ENCODE assay signal across 8 cellular contexts in genomic region chr12:6960291-6961277, GRCh38. TPM values are rescaled to one million over a fixed set of nuclear protein-coding genes. Genes with fewer than 3 reads are reported as not detected.
A peak's percentile ranks its signal among the peaks of the same experiment; 100 is the strongest.
DNase-seq lines count a peak whose midpoint lies in the region; ATAC-seq and TF ChIP-seq lines count a peak whose summit lies in the region.

No MANE protein-coding gene starts in this region.

- TF ChIP-seq POLR2A in IMR-90 (IDR thresholded peaks at IDR 0.05; ENCODE audit: low read depth, low read length) (no peak), upper lobe of left lung (IDR thresholded peaks at IDR 0.05) (no peak)

- no peak overlapping the region for H4K91ac ChIP-seq in IMR-90 (ENCODE audit: insufficient read depth, low read depth, low read length)

- peak overlapping the region; percentile 53 for H2AK9ac ChIP-seq in IMR-90 (replicated peaks; ENCODE audit: low read depth, low read length, poor library complexity)

- no peak overlapping the region for H2AK5ac ChIP-seq in IMR-90 (ENCODE audit: low read depth, low read length)

- H3K79me1 ChIP-seq in IMR-90 (ENCODE audit: low read depth in 1 of 2, low read length in 2 of 2) = no peaks in the 10 kb centered on the region

- no peak overlapping the region for H2BK15ac ChIP-seq in IMR-90 (ENCODE audit: low read depth, low read length)

- peak overlapping the region; percentile 98 for H3K27ac Mint-ChIP-seq in activated T-cell treated with anti-CD3 and anti-CD28 coated beads, Interleukin-2, amount 50 U/mL, for 72 hours

- H3K9me3 ChIP-seq in IMR-90 (ENCODE audit: control insufficient read depth, insufficient read depth, low read length) = no peaks in the 10 kb centered on the region
- H3K9me3 ChIP-seq in upper lobe of left lung = no peaks in the 10 kb centered on the region

- TF ChIP-seq RAD21 in IMR-90 (IDR thresholded peaks at IDR 0.05; ENCODE audit: low read length) = peak; percentile 49

- intact Hi-C loops in IMR-90 (cut with micrococcal nuclease) = no loop called here

- no peaks in the 10 kb centered on the region for H3K27me3 ChIP-seq in IMR-90 (ENCODE audit: control insufficient read depth, insufficient read depth, low read length)
- H3K27me3 ChIP-seq in upper lobe of left lung = no peaks in the 10 kb centered on the region

- no peak overlapping the region for H3K4ac ChIP-seq in IMR-90 (ENCODE audit: low read depth, low read length)

- H3K36me3 ChIP-seq in IMR-90 (ENCODE audit: control insufficient read depth, insufficient read depth, low read length) = peaks cover 9% of the 10 kb centered on the region
- H3K36me3 ChIP-seq in upper lobe of left lung = peaks cover 0 to 23% (median 15%) of the 10 kb centered on the region in 4 donors

- in situ Hi-C loops in IMR-90 (cut with MboI; ENCODE audit: low sequenced_read_pairs) = loop anchor here (5.0 kb wide), 1 partner anchor 93 kb away; the partner anchor contains the start of gene TPI1

- H2BK120ac ChIP-seq in IMR-90 (ENCODE audit: low read depth, low read length) = no peak overlapping the region

- CTCF ChIA-PET in IMR-90 (lab: Yijun Ruan, JAX) = interaction anchor here (1.2 kb wide), 2 partner anchors 8 to 148 kb away, joined by 3 to 4 read pairs; partner anchors contain the start of gene C1RL

- peak; percentile 34 for ATAC-seq in IMR-90 (ENCODE audit: low read depth)
- ATAC-seq in activated T-cell treated with anti-CD3 and anti-CD28 coated beads, Interleukin-2, amount 50 U/mL, for 72 hours (replicated peaks in 1 of 2) = peak; percentile 25 to 50
- ATAC-seq in upper lobe of left lung (ENCODE audit: low FRiP score in 2 of 2) = no peak

- H3K56ac ChIP-seq in IMR-90 (ENCODE audit: extremely low read depth, insufficient read depth, low read length) = no peak overlapping the region

- no peak for TF ChIP-seq EP300 in upper lobe of left lung (IDR thresholded peaks at IDR 0.05)

- peak overlapping the region; percentile 88 for H2AFZ ChIP-seq in IMR-90 (replicated peaks; ENCODE audit: low read length, poor library complexity)

- no peaks in the 10 kb centered on the region for H3K9me1 ChIP-seq in IMR-90 (ENCODE audit: insufficient read depth, low read length)

- H3K14ac ChIP-seq in IMR-90 (replicated peaks; ENCODE audit: low read depth, low read length) = no peak overlapping the region

- no TSS peak for BruUV-seq in IMR-90 (replicated peaks; lab: Mats Ljungman, UMichigan)

- no peaks in the 10 kb centered on the region for H4K20me1 ChIP-seq in IMR-90 (ENCODE audit: insufficient read depth, low read length)

- H3K18ac ChIP-seq in IMR-90 (ENCODE audit: low read depth, low read length) = no peak overlapping the region

- no peak overlapping the region for H2BK20ac ChIP-seq in IMR-90 (ENCODE audit: low read depth, low read length)

- DNase-seq in GF-D8 (lab: John Stamatoyannopoulos, UW) = peak; percentile 58
- DNase-seq in IMR-90 = peak; percentile 38
- peak; percentile 61 to 67 for DNase-seq in activated T-cell treated with anti-CD3 and anti-CD28 coated beads, Interleukin-2, amount 50 U/mL, for 72 hours
- DNase-seq in islet precursor cell = peak; percentile 68
- DNase-seq in upper lobe of left lung = no peak
- DNase-seq in NCI-H2081 treated with DMSO at 0.1 percent for 48 hours (lab: John Stamatoyannopoulos, UW) = no peak
- no peak for DNase-seq in NCI-H187 (lab: John Stamatoyannopoulos, UW)
- no peak for DNase-seq in NCI-H2227 (lab: John Stamatoyannopoulos, UW; ENCODE audit: unreplicated experiment)

- no peak overlapping the region for H3K9ac ChIP-seq in IMR-90 (ENCODE audit: low read depth, low read length)

- H3K4me1 Mint-ChIP-seq in activated T-cell treated with anti-CD3 and anti-CD28 coated beads, Interleukin-2, amount 50 U/mL, for 72 hours (ENCODE audit: low read depth) = peaks cover 92% of the 10 kb centered on the region

- no peak overlapping the region for H3K23ac ChIP-seq in IMR-90 (ENCODE audit: low read depth, low read length)

- POLR2A ChIA-PET in IMR-90 (lab: Charles Lee; ENCODE audit: unreplicated experiment) = no interaction called here

- peaks cover 0 to 15% of the 10 kb centered on the region in 2 donors for H3K36me3 Mint-ChIP-seq in activated T-cell treated with anti-CD3 and anti-CD28 coated beads, Interleukin-2, amount 50 U/mL, for 72 hours (ENCODE audit: insufficient read depth in 2 of 2)

- no peak overlapping the region; a peak in 1 of 4 replicates for H4K8ac ChIP-seq in IMR-90 (ENCODE audit: low read depth in 2 of 2, low read length in 2 of 2)

- no peak overlapping the region for H3K4me2 ChIP-seq in IMR-90 (ENCODE audit: low read depth, low read length)

- no peak overlapping the region for H3K27ac ChIP-seq in IMR-90 (ENCODE audit: insufficient read depth, low read length)
- peak overlapping the region; percentile 89 to 96 (median 90) for H3K27ac ChIP-seq in upper lobe of left lung

- H3K27me3 Mint-ChIP-seq in activated T-cell treated with anti-CD3 and anti-CD28 coated beads, Interleukin-2, amount 50 U/mL, for 72 hours (ENCODE audit: low read depth) = no peaks in the 10 kb centered on the region

- H2BK5ac ChIP-seq in IMR-90 (ENCODE audit: low read depth, low read length, poor library complexity, severe bottlenecking) = no peak overlapping the region

- peaks cover 5% of the 10 kb centered on the region; the same call in 1 of the 2 replicates for H3K4me1 ChIP-seq in IMR-90 (ENCODE audit: control insufficient read depth, insufficient read depth, low read length)
- H3K4me1 ChIP-seq in upper lobe of left lung = peaks cover 61 to 86% (median 81%) of the 10 kb centered on the region in 4 donors

- dilution Hi-C loops in IMR-90 (cut with HindIII; ENCODE audit: low sequenced_read_pairs, unreplicated experiment) = no loop called here

- H3K4me3 ChIP-seq in IMR-90 (ENCODE audit: insufficient read depth, low read depth, low read length) (no peak overlapping the region), upper lobe of left lung (peak overlapping the region in 2 of 4 donors; percentile 58 to 60)

- peak; percentile 40 for TF ChIP-seq CTCF in IMR-90 (conservative IDR thresholded peaks at IDR 0.05; ENCODE audit: low read depth, low read length)
- peak in 2 of 6 experiments; percentile 9 to 20 for TF ChIP-seq CTCF in upper lobe of left lung (IDR thresholded peaks at IDR 0.05)

- no peak overlapping the region for H4K5ac ChIP-seq in IMR-90 (ENCODE audit: low read depth, low read length)

- H3K9me3 Mint-ChIP-seq in activated T-cell treated with anti-CD3 and anti-CD28 coated beads, Interleukin-2, amount 50 U/mL, for 72 hours = no peaks in the 10 kb centered on the region

- 94% methylated on average over 3 of the region's 20 CpGs; no CpG with 5 or more reads in 1 of the 2 experiments for WGBS in IMR-90 (ENCODE audit: extremely low coverage in 2 of 2, insufficient read length in 1 of 2), 2 experiments
- WGBS in upper lobe of left lung, 2 donors = 77% methylated on average over 14 to 20 of the region's 20 CpGs

- peak overlapping the region; percentile 87 to 93 for H3K4me3 Mint-ChIP-seq in activated T-cell treated with anti-CD3 and anti-CD28 coated beads, Interleukin-2, amount 50 U/mL, for 72 hours

TF ChIP-seq in IMR-90, 13 proteins besides CTCF, POLR2A, EP300 and RAD21 (continues in another document):
- TF ChIP-seq FOS (IDR thresholded peaks at IDR 0.05; ENCODE audit: low read depth, low read length) = no peak
- no peak for TF ChIP-seq ELK1 (IDR thresholded peaks at IDR 0.05; ENCODE audit: borderline replicate concordance, low read depth, low read length)
- no peak for TF ChIP-seq RFX5 (IDR thresholded peaks at IDR 0.05; ENCODE audit: low read depth, low read length)

RNA-seq across cellular contexts. Expression of gene PTPN6, which starts 9.4 kb away (rescaled TPM):
- total RNA-seq in IMR-90 (2012; rRNA removed) = under 0.01 TPM in 1 of 2 replicates, not detected in the other
- 0.14 TPM in 1 of 2 replicates, not detected in the other for polyA plus RNA-seq in IMR-90 (2012; rRNA removed)
- polyA plus RNA-seq in IMR-90 (2012; cell fraction: cytosol; rRNA removed) = 0.08 TPM in 1 of 2 replicates, not detected in the other
- polyA plus RNA-seq in IMR-90 (2012; cell fraction: nucleus; rRNA removed; ENCODE audit: low replicate concordance) = 0.66 and 0.67 TPM in 2 replicates
- total RNA-seq in activated T-cell treated with anti-CD3 and anti-CD28 coated beads, Interleukin-2, amount 50 U/mL, for 72 hours = 100 to 1,000 TPM; 238 to 313 TPM
- total RNA-seq in upper lobe of left lung = 100 to 1,000 TPM in 4 of 6 donors, 10 to 100 TPM in 2; 56.3 to 215 (median 114) TPM

RNA-seq across cellular contexts. Expression of gene PHB2, which starts 9.9 kb away (rescaled TPM):
- total RNA-seq in IMR-90 (2012; rRNA removed) (219 and 240 TPM in 2 replicates), upper lobe of left lung (100 to 1,000 TPM; 101 to 196 (median 140) TPM)
- polyA plus RNA-seq in IMR-90 (2012; rRNA removed) = 286 and 298 TPM in 2 replicates
- 237 and 296 TPM in 2 replicates for polyA plus RNA-seq in IMR-90 (2012; cell fraction: cytosol; rRNA removed)
- 247 and 256 TPM in 2 replicates for polyA plus RNA-seq in IMR-90 (2012; cell fraction: nucleus; rRNA removed; ENCODE audit: low replicate concordance)
- total RNA-seq in activated T-cell treated with anti-CD3 and anti-CD28 coated beads, Interleukin-2, amount 50 U/mL, for 72 hours = 100 to 1,000 TPM; 296 to 348 TPM

RNA-seq across cellular contexts. Expression of gene EMG1, which starts 10.1 kb away (rescaled TPM):
- 43.6 and 66.1 TPM in 2 replicates for total RNA-seq in IMR-90 (2012; rRNA removed)
- 37.5 and 43.1 TPM in 2 replicates for polyA plus RNA-seq in IMR-90 (2012; rRNA removed)
- polyA plus RNA-seq in IMR-90 (2012; cell fraction: cytosol; rRNA removed) = 25.0 and 67.8 TPM in 2 replicates
- 11.1 and 24.5 TPM in 2 replicates for polyA plus RNA-seq in IMR-90 (2012; cell fraction: nucleus; rRNA removed; ENCODE audit: low replicate concordance)
- 10 to 100 TPM; 44.9 to 45.7 TPM for total RNA-seq in activated T-cell treated with anti-CD3 and anti-CD28 coated beads, Interleukin-2, amount 50 U/mL, for 72 hours
- 10 to 100 TPM; 30.4 to 47.4 (median 38.3) TPM for total RNA-seq in upper lobe of left lung

RNA-seq across cellular contexts. Expression of gene C12orf57, which starts 16.8 kb away (rescaled TPM):
- 197 and 238 TPM in 2 replicates for total RNA-seq in IMR-90 (2012; rRNA removed)
- polyA plus RNA-seq in IMR-90 (2012; rRNA removed) = 530 and 703 TPM in 2 replicates
- 1,066 and 1,272 TPM in 2 replicates for polyA plus RNA-seq in IMR-90 (2012; cell fraction: cytosol; rRNA removed)
- 218 and 334 TPM in 2 replicates for polyA plus RNA-seq in IMR-90 (2012; cell fraction: nucleus; rRNA removed; ENCODE audit: low replicate concordance)
- 100 to 1,000 TPM; 259 to 301 TPM for total RNA-seq in activated T-cell treated with anti-CD3 and anti-CD28 coated beads, Interleukin-2, amount 50 U/mL, for 72 hours
- total RNA-seq in upper lobe of left lung = 100 to 1,000 TPM in 5 of 6 donors, 10 to 100 TPM in 1; 83.8 to 291 (median 179) TPM

RNA-seq across cellular contexts. Expression of gene RNU7-1, which starts 17.0 kb away (rescaled TPM):
- total RNA-seq in IMR-90 (2012; rRNA removed) (not detected in 2 replicates), upper lobe of left lung (not detected)
- not detected in 2 replicates for polyA plus RNA-seq in IMR-90 (2012; rRNA removed)
- polyA plus RNA-seq in IMR-90 (2012; cell fraction: cytosol; rRNA removed) = not detected in 2 replicates
- not detected in 2 replicates for polyA plus RNA-seq in IMR-90 (2012; cell fraction: nucleus; rRNA removed; ENCODE audit: low replicate concordance)
- total RNA-seq in activated T-cell treated with anti-CD3 and anti-CD28 coated beads, Interleukin-2, amount 50 U/mL, for 72 hours = not detected

Comparison
In these comparisons a context has a peak if more than half of its experiments do, and no peak if none do; other contexts are left out.
1. DNase-seq: peak in GF-D8 (single experiment), IMR-90 (single experiment), activated T-cell treated with anti-CD3 and anti-CD28 coated beads, Interleukin-2, amount 50 U/mL, for 72 hours (2 of 2) and islet precursor cell (single experiment); none in upper lobe of left lung (0 of 2), NCI-H2081 treated with DMSO at 0.1 percent for 48 hours (single experiment), NCI-H187 (0 of 2) and NCI-H2227 (single experiment).
2. ATAC-seq: peak in IMR-90 (single experiment) and activated T-cell treated with anti-CD3 and anti-CD28 coated beads, Interleukin-2, amount 50 U/mL, for 72 hours (2 of 2); none in upper lobe of left lung (0 of 2).
3. RNA of gene PTPN6, which starts 9.4 kb away (total RNA-seq): 238 to 313 TPM in activated T-cell treated with anti-CD3 and anti-CD28 coated beads, Interleukin-2, amount 50 U/mL, for 72 hours and 56.3 to 215 TPM in upper lobe of left lung; under 0.01 TPM in IMR-90; every median in the first group is over 10 times any median in the second.